23 cellular contexts compared by ENCODE assay signal in the genomic region with DNA sequence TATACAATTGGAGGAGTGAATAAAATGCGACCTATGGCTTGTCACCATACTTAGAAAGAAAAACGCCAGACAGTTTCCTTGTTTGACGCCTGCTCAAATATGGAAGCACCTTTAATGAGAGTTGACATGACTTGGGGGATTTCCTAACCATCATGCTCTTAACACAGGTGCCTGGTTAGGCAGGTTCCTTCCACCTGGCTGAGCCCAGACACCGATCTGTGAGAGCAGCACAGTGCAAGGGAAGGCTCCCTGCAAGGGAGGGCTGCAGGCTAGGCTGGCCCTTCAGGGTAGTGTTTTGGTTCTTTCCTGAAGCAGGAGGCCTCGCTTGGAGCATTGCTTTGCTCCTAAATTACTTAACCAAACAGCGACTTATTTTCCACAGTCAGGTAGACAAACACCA. TPM values are rescaled to one million over a fixed set of nuclear protein-coding genes. Genes with fewer than 3 reads are reported as not detected.
DNase-seq lines count a peak whose midpoint lies in the region; ATAC-seq, FAIRE-seq and TF ChIP-seq lines count a peak whose summit lies in the region.
"Had no signal": no experiment of that assay in that cellular context is flagged by ENCODE, and none has a peak within 500 bp of the region (broad histone marks: within the 10 kb centered on the region; RNA-seq: fewer than 3 reads in every experiment).

No MANE protein-coding gene starts in this region.

- H4K20me1 ChIP-seq in HepG2 (ENCODE audit: insufficient read depth, low read length) = no peaks in the 10 kb centered on the region

- no peaks in the 10 kb centered on the region for H3K9me3 ChIP-seq in HepG2 (ENCODE audit: low read length)
- no peaks in the 10 kb centered on the region for H3K9me3 ChIP-seq in right lobe of liver
- H3K9me3 ChIP-seq in esophagus muscularis mucosa = no peaks in the 10 kb centered on the region
- H3K9me3 ChIP-seq: SK-N-SH had no signal

- H3K4me1 ChIP-seq in HepG2 (ENCODE audit: insufficient read depth, low read length) (peaks cover 16% of the 10 kb centered on the region), right lobe of liver (no peaks in the 10 kb centered on the region), esophagus muscularis mucosa (peaks cover 0 to 2% (median 2%) of the 10 kb centered on the region in 4 donors)

- no peak overlapping the region for H3K9ac ChIP-seq in HepG2 (ENCODE audit: insufficient read depth, low read depth, low read length)
- H3K9ac ChIP-seq: SK-N-SH had no signal

- H3K4me3 ChIP-seq in HepG2 (replicated peaks in 1 of 3; ENCODE audit: insufficient read depth in 1 of 3, low read depth in 2 of 3, low read length in 3 of 3) (no peak overlapping the region), right lobe of liver (no peak overlapping the region), esophagus muscularis mucosa (no peak overlapping the region)
- H3K4me3 ChIP-seq: GM12878 had no signal

- TF ChIP-seq RAD21 in HepG2 (CRISPR knock-in tag; IDR thresholded peaks at IDR 0.05) = no peak

- ATAC-seq in HepG2 (peak; percentile 46), right lobe of liver (no peak), HG03139 (IDR thresholded peaks at IDR 0.05; ENCODE audit: unreplicated experiment) (no peak)
- ATAC-seq: GM12878, PC-3 had no signal

- DNase-seq in HepG2 (ENCODE audit: low spot score) (no peak), right lobe of liver (no peak), esophagus muscularis mucosa (ENCODE audit: extremely low spot score) (peak; percentile 82), mucosa of gallbladder (ENCODE audit: low spot score) (peak; percentile 6), glomerular visceral epithelial cell (ENCODE audit: extremely low spot score) (no peak), iPS-NIHi7 (ENCODE audit: extremely low spot score) (no peak)
- DNase-seq: 8988T, GDM1, NCI-H1092 treated with DMSO at 0.1 percent for 48 hours, NCI-H1436, NCI-H187, NCI-H2081 treated with DMSO at 0.1 percent for 48 hours, NCI-H524 treated with DMSO at 0.1 percent for 48 hours, NCI-H774, PC-3, SK-N-SH had no signal

- H2AFZ ChIP-seq in HepG2 (ENCODE audit: low read length) = no peak overlapping the region

- CTCF ChIA-PET in HepG2 (lab: Yijun Ruan, JAX; ENCODE audit: low intra/inter-chr PET ratio, low total read pairs) = no interaction called here

- intact Hi-C loops in HepG2 (cut with micrococcal nuclease; ENCODE audit: unreplicated experiment) (no loop called here), right lobe of liver (cut with DNase I) (no loop called here), esophagus muscularis mucosa (cut with DNase I) (no loop called here)

- no peak overlapping the region for H3K27ac ChIP-seq in HepG2 (ENCODE audit: extremely low read length, insufficient read depth, low read length)
- H3K27ac ChIP-seq in right lobe of liver = no peak overlapping the region
- H3K27ac ChIP-seq in esophagus muscularis mucosa (replicated peaks in 1 of 4) = no peak overlapping the region
- H3K27ac ChIP-seq: HL-60 had no signal

- TF ChIP-seq CTCF in HepG2 (CRISPR knock-in tag; IDR thresholded peaks at IDR 0.05) (no peak), right lobe of liver (IDR thresholded peaks at IDR 0.05) (no peak), esophagus muscularis mucosa (IDR thresholded peaks at IDR 0.05) (no peak)

- no peaks in the 10 kb centered on the region for H3K79me2 ChIP-seq in HepG2 (ENCODE audit: insufficient read depth, low read length)

- WGBS in HepG2 (ENCODE audit: low lambda C conversion rate) = 64% methylated on average over 4 of the region's 6 CpGs
- WGBS in right lobe of liver (ENCODE audit: insufficient coverage, low coverage, low lambda C conversion rate, missing lambda C conversion rate) = 68% methylated on average over 5 of the region's 6 CpGs
- WGBS in esophagus muscularis mucosa = 93% methylated on average over 6 of the region's 6 CpGs

- POLR2A ChIA-PET in HepG2 (lab: Yijun Ruan, JAX) = no interaction called here

- no peak for FAIRE-seq in HepG2 (lab: Jason Lieb, UNC)
- FAIRE-seq: D721Med, GM12878, GM19239, H54 had no signal

- no peak for TF ChIP-seq EP300 in HepG2 (IDR thresholded peaks at IDR 0.05; ENCODE audit: low read depth in 2 of 2, low read length in 2 of 2)
- no peak for TF ChIP-seq EP300 in HepG2 (CRISPR knock-in tag; IDR thresholded peaks at IDR 0.05; ENCODE audit: borderline replicate concordance)
- no peak for TF ChIP-seq EP300 in esophagus muscularis mucosa (IDR thresholded peaks at IDR 0.05)

- in situ Hi-C loops in HepG2 (cut with HindIII; ENCODE audit: extremely low pct_ligation_motif_present, low pct_unique_long_range_greater_than_20kb) = no loop called here

- BruUV-seq in HepG2 (replicated peaks; lab: Mats Ljungman, UMichigan) = no TSS peak

- no peak overlapping the region for H3K4me2 ChIP-seq in HepG2 (ENCODE audit: low read depth, low read length)
- H3K4me2 ChIP-seq: SK-N-SH had no signal

- TF ChIP-seq POLR2A in HepG2 (IDR thresholded peaks at IDR 0.05; ENCODE audit: insufficient read depth in 1 of 2, low read depth in 2 of 2, low read length in 2 of 2) = no peak
- TF ChIP-seq POLR2A in right lobe of liver (IDR thresholded peaks at IDR 0.05) = no peak
- TF ChIP-seq POLR2A in esophagus muscularis mucosa (IDR thresholded peaks at IDR 0.05; ENCODE audit: low read depth) = no peak

- H3K36me3 ChIP-seq in HepG2 (replicated peaks in 1 of 2; ENCODE audit: control insufficient read depth in 1 of 2, insufficient read depth in 2 of 2, low read length in 2 of 2) (no peaks in the 10 kb centered on the region), right lobe of liver (no peaks in the 10 kb centered on the region), esophagus muscularis mucosa (no peaks in the 10 kb centered on the region)

- H3K27me3 ChIP-seq in HepG2 (ENCODE audit: control insufficient read depth in 1 of 2, insufficient read depth in 2 of 2, low read length in 2 of 2) (peaks cover 0 to 44% of the 10 kb centered on the region in 2 experiments; a peak in 4 of 5 replicates), right lobe of liver (no peaks in the 10 kb centered on the region), esophagus muscularis mucosa (peaks cover 0 to 11% (median 0%) of the 10 kb centered on the region in 4 donors)

RNA-seq across cellular contexts. Expression of gene KLHDC8A, which starts 24.6 kb away (rescaled TPM):
- total RNA-seq in HepG2 (2016; rRNA removed; fragmentation: Illumina TruSeq; extraction: Trizol) (not detected in 2 replicates), right lobe of liver (under 1 TPM in 2 of 6 experiments, not detected in 4; 0.22 to 0.44 TPM), esophagus muscularis mucosa (1 to 10 TPM in 2 of 4 donors, under 1 TPM in 2; 0.32 to 2.0 (median 1.2) TPM), mucosa of gallbladder (2.2 TPM)
- not detected in 2 replicates for total RNA-seq in HepG2 (2016; cell fraction: cytosol; rRNA removed; fragmentation: Illumina TruSeq; extraction: Trizol; ENCODE audit: low read depth)
- total RNA-seq in HepG2 (2016; cell fraction: insoluble cytoplasmic fraction; rRNA removed; fragmentation: Illumina TruSeq; extraction: Trizol) = not detected in 2 replicates
- not detected in 2 replicates for total RNA-seq in HepG2 (2016; cell fraction: membrane; rRNA removed; fragmentation: Illumina TruSeq; extraction: Trizol)
- total RNA-seq in HepG2 (2016; cell fraction: nucleus; rRNA removed; fragmentation: Illumina TruSeq; extraction: Trizol) = not detected in 2 replicates
- polyA plus RNA-seq in HepG2 (2011; rRNA removed) = not detected in 2 replicates
- polyA plus RNA-seq in HepG2 (2011; cell fraction: cytosol; rRNA removed) = not detected in 2 replicates
- not detected in 2 replicates for polyA plus RNA-seq in HepG2 (2011; cell fraction: nucleus; rRNA removed)
- not detected in 2 replicates for polyA plus RNA-seq in HepG2 (2012)
- polyA plus RNA-seq in HepG2 (2016; cell fraction: cytosol; fragmentation: Illumina TruSeq; extraction: Trizol; ENCODE audit: low read depth) = not detected in 2 replicates
- polyA plus RNA-seq in HepG2 (2016; cell fraction: insoluble cytoplasmic fraction; fragmentation: Illumina TruSeq; extraction: Trizol; ENCODE audit: low read depth) = not detected in 2 replicates
- not detected in 2 replicates for polyA plus RNA-seq in HepG2 (2016; cell fraction: membrane; fragmentation: Illumina TruSeq; extraction: Trizol; ENCODE audit: low read depth)
- not detected in 2 replicates for polyA plus RNA-seq in HepG2 (2016; cell fraction: nucleus; fragmentation: Illumina TruSeq; extraction: Trizol; ENCODE audit: insufficient read depth, low read depth)
- polyA minus RNA-seq in HepG2 (2011; rRNA and poly(A)+ RNA removed; ENCODE audit: low replicate concordance) = 0.77 TPM in 1 of 2 replicates, not detected in the other
- not detected in 2 replicates for polyA minus RNA-seq in HepG2 (2011; cell fraction: cytosol; rRNA and poly(A)+ RNA removed)
- polyA minus RNA-seq in HepG2 (2011; cell fraction: nucleus; rRNA and poly(A)+ RNA removed) = not detected in 2 replicates
- total RNA-seq: GM12878, PC-3 had no signal
- polyA plus RNA-seq: BJ, GM12878 had no signal

RNA-seq across cellular contexts. Expression of gene LEMD1, which starts 40.6 kb away (rescaled TPM):
- total RNA-seq in HepG2 (2016; rRNA removed; fragmentation: Illumina TruSeq; extraction: Trizol) (0.84 and 2.3 TPM in 2 replicates), right lobe of liver (not detected), esophagus muscularis mucosa (not detected), mucosa of gallbladder (1.0 TPM)
- not detected in 2 replicates for total RNA-seq in HepG2 (2016; cell fraction: cytosol; rRNA removed; fragmentation: Illumina TruSeq; extraction: Trizol; ENCODE audit: low read depth)
- total RNA-seq in HepG2 (2016; cell fraction: insoluble cytoplasmic fraction; rRNA removed; fragmentation: Illumina TruSeq; extraction: Trizol) = 0.79 and 2.7 TPM in 2 replicates
- 0.62 and 0.74 TPM in 2 replicates for total RNA-seq in HepG2 (2016; cell fraction: membrane; rRNA removed; fragmentation: Illumina TruSeq; extraction: Trizol)
- 4.5 and 8.3 TPM in 2 replicates for total RNA-seq in HepG2 (2016; cell fraction: nucleus; rRNA removed; fragmentation: Illumina TruSeq; extraction: Trizol)
- 1.4 and 2.1 TPM in 2 replicates for polyA plus RNA-seq in HepG2 (2011; rRNA removed)
- 0.29 and 0.59 TPM in 2 replicates for polyA plus RNA-seq in HepG2 (2011; cell fraction: cytosol; rRNA removed)
- polyA plus RNA-seq in HepG2 (2011; cell fraction: nucleus; rRNA removed) = 5.5 and 6.9 TPM in 2 replicates
- 0.32 and 1.3 TPM in 2 replicates for polyA plus RNA-seq in HepG2 (2012)
- polyA plus RNA-seq in HepG2 (2016; cell fraction: cytosol; fragmentation: Illumina TruSeq; extraction: Trizol; ENCODE audit: low read depth) = 0.42 TPM in 1 of 2 replicates, not detected in the other
- 1.2 TPM in 2 replicates for polyA plus RNA-seq in HepG2 (2016; cell fraction: insoluble cytoplasmic fraction; fragmentation: Illumina TruSeq; extraction: Trizol; ENCODE audit: low read depth)
- polyA plus RNA-seq in HepG2 (2016; cell fraction: membrane; fragmentation: Illumina TruSeq; extraction: Trizol; ENCODE audit: low read depth) = 0.79 TPM in 1 of 2 replicates, not detected in the other
- polyA plus RNA-seq in HepG2 (2016; cell fraction: nucleus; fragmentation: Illumina TruSeq; extraction: Trizol; ENCODE audit: insufficient read depth, low read depth) = not detected in 2 replicates
- 2.3 and 20.4 TPM in 2 replicates for polyA minus RNA-seq in HepG2 (2011; rRNA and poly(A)+ RNA removed; ENCODE audit: low replicate concordance)
- 2.9 and 3.3 TPM in 2 replicates for polyA minus RNA-seq in HepG2 (2011; cell fraction: cytosol; rRNA and poly(A)+ RNA removed)
- 8.5 and 10.2 TPM in 2 replicates for polyA minus RNA-seq in HepG2 (2011; cell fraction: nucleus; rRNA and poly(A)+ RNA removed)
- total RNA-seq: GM12878, PC-3 had no signal
- polyA plus RNA-seq: BJ, SK-N-SH had no signal

RNA-seq across cellular contexts. Expression of gene NUAK2, which starts 59.8 kb away (rescaled TPM):
- total RNA-seq in HepG2 (2016; rRNA removed; fragmentation: Illumina TruSeq; extraction: Trizol) (1.1 and 1.2 TPM in 2 replicates), right lobe of liver (1 to 10 TPM in 5 of 6 experiments, under 1 TPM in 1; 0.88 to 5.1 (median 2.1) TPM), esophagus muscularis mucosa (under 1 TPM; 0.42 to 0.86 (median 0.74) TPM), mucosa of gallbladder (6.7 TPM)
- 0.10 and 0.18 TPM in 2 replicates for total RNA-seq in HepG2 (2016; cell fraction: cytosol; rRNA removed; fragmentation: Illumina TruSeq; extraction: Trizol; ENCODE audit: low read depth)
- total RNA-seq in HepG2 (2016; cell fraction: insoluble cytoplasmic fraction; rRNA removed; fragmentation: Illumina TruSeq; extraction: Trizol) = 0.79 and 1.1 TPM in 2 replicates
- 0.65 and 0.71 TPM in 2 replicates for total RNA-seq in HepG2 (2016; cell fraction: membrane; rRNA removed; fragmentation: Illumina TruSeq; extraction: Trizol)
- 1.5 and 1.6 TPM in 2 replicates for total RNA-seq in HepG2 (2016; cell fraction: nucleus; rRNA removed; fragmentation: Illumina TruSeq; extraction: Trizol)
- 0.68 and 0.75 TPM in 2 replicates for polyA plus RNA-seq in HepG2 (2011; rRNA removed)
- 0.47 and 0.54 TPM in 2 replicates for polyA plus RNA-seq in HepG2 (2011; cell fraction: cytosol; rRNA removed)
- 1.2 TPM in 2 replicates for polyA plus RNA-seq in HepG2 (2011; cell fraction: nucleus; rRNA removed)
- polyA plus RNA-seq in HepG2 (2012) = 0.35 and 0.38 TPM in 2 replicates
- polyA plus RNA-seq in HepG2 (2016; cell fraction: cytosol; fragmentation: Illumina TruSeq; extraction: Trizol; ENCODE audit: low read depth) = 0.17 and 0.19 TPM in 2 replicates
- polyA plus RNA-seq in HepG2 (2016; cell fraction: insoluble cytoplasmic fraction; fragmentation: Illumina TruSeq; extraction: Trizol; ENCODE audit: low read depth) = 0.99 and 1.4 TPM in 2 replicates
- polyA plus RNA-seq in HepG2 (2016; cell fraction: membrane; fragmentation: Illumina TruSeq; extraction: Trizol; ENCODE audit: low read depth) = 0.41 and 0.78 TPM in 2 replicates
- polyA plus RNA-seq in HepG2 (2016; cell fraction: nucleus; fragmentation: Illumina TruSeq; extraction: Trizol; ENCODE audit: insufficient read depth, low read depth) = 2.5 and 3.1 TPM in 2 replicates
- 1.7 and 4.8 TPM in 2 replicates for polyA minus RNA-seq in HepG2 (2011; rRNA and poly(A)+ RNA removed; ENCODE audit: low replicate concordance)
- 0.89 and 1.3 TPM in 2 replicates for polyA minus RNA-seq in HepG2 (2011; cell fraction: cytosol; rRNA and poly(A)+ RNA removed)
- 1.2 and 1.7 TPM in 2 replicates for polyA minus RNA-seq in HepG2 (2011; cell fraction: nucleus; rRNA and poly(A)+ RNA removed)

Comparison
In these comparisons a context has a peak if more than half of its experiments do, and no peak if none do; other contexts are left out.
1. DNase-seq: peak in esophagus muscularis mucosa (single experiment) and mucosa of gallbladder (single experiment); none in HepG2 (single experiment), right lobe of liver (0 of 3), glomerular visceral epithelial cell (single experiment) and iPS-NIHi7 (single experiment).